In the genomic region with DNA sequence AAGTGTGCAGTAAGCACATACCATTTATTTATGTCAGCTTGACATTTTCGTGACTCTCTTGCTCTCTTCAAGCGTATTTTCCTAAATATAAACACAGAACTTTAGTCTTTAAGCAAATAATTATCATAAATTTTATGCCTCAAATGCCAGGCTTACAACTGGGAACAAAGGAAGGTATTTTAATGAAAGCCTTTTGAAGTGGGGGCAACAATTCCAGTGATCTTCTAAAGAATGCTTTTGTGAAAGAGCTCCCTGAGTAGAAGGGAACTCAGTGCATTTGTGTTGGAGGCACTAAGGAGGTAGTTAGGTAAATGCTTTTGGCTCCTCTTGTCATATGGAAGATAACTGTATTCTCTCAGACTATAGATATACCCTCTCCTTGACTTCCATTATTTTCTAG, we compare ENCODE assay signal across 2 cellular contexts.
TF ChIP-seq lines count a peak whose summit lies in the region.

No MANE protein-coding gene starts in this region.

TF ChIP-seq in GM23338, 12 proteins besides CTCF, POLR2A, EP300 and RAD21:
- no peak for TF ChIP-seq CREB1 (CRISPR knock-in tag; IDR thresholded peaks at IDR 0.05; ENCODE audit: low read depth)
- no peak for TF ChIP-seq EZH2phosphoT487 (IDR thresholded peaks at IDR 0.05; ENCODE audit: unreplicated experiment)
- TF ChIP-seq STAT1 (IDR thresholded peaks at IDR 0.05; ENCODE audit: unreplicated experiment), result no peak
- no peak for TF ChIP-seq NANOG (IDR thresholded peaks at IDR 0.05; ENCODE audit: borderline replicate concordance)
- TF ChIP-seq POLR2AphosphoS5 (IDR thresholded peaks at IDR 0.05; ENCODE audit: low read depth), result no peak
- TF ChIP-seq, protein P1, sequence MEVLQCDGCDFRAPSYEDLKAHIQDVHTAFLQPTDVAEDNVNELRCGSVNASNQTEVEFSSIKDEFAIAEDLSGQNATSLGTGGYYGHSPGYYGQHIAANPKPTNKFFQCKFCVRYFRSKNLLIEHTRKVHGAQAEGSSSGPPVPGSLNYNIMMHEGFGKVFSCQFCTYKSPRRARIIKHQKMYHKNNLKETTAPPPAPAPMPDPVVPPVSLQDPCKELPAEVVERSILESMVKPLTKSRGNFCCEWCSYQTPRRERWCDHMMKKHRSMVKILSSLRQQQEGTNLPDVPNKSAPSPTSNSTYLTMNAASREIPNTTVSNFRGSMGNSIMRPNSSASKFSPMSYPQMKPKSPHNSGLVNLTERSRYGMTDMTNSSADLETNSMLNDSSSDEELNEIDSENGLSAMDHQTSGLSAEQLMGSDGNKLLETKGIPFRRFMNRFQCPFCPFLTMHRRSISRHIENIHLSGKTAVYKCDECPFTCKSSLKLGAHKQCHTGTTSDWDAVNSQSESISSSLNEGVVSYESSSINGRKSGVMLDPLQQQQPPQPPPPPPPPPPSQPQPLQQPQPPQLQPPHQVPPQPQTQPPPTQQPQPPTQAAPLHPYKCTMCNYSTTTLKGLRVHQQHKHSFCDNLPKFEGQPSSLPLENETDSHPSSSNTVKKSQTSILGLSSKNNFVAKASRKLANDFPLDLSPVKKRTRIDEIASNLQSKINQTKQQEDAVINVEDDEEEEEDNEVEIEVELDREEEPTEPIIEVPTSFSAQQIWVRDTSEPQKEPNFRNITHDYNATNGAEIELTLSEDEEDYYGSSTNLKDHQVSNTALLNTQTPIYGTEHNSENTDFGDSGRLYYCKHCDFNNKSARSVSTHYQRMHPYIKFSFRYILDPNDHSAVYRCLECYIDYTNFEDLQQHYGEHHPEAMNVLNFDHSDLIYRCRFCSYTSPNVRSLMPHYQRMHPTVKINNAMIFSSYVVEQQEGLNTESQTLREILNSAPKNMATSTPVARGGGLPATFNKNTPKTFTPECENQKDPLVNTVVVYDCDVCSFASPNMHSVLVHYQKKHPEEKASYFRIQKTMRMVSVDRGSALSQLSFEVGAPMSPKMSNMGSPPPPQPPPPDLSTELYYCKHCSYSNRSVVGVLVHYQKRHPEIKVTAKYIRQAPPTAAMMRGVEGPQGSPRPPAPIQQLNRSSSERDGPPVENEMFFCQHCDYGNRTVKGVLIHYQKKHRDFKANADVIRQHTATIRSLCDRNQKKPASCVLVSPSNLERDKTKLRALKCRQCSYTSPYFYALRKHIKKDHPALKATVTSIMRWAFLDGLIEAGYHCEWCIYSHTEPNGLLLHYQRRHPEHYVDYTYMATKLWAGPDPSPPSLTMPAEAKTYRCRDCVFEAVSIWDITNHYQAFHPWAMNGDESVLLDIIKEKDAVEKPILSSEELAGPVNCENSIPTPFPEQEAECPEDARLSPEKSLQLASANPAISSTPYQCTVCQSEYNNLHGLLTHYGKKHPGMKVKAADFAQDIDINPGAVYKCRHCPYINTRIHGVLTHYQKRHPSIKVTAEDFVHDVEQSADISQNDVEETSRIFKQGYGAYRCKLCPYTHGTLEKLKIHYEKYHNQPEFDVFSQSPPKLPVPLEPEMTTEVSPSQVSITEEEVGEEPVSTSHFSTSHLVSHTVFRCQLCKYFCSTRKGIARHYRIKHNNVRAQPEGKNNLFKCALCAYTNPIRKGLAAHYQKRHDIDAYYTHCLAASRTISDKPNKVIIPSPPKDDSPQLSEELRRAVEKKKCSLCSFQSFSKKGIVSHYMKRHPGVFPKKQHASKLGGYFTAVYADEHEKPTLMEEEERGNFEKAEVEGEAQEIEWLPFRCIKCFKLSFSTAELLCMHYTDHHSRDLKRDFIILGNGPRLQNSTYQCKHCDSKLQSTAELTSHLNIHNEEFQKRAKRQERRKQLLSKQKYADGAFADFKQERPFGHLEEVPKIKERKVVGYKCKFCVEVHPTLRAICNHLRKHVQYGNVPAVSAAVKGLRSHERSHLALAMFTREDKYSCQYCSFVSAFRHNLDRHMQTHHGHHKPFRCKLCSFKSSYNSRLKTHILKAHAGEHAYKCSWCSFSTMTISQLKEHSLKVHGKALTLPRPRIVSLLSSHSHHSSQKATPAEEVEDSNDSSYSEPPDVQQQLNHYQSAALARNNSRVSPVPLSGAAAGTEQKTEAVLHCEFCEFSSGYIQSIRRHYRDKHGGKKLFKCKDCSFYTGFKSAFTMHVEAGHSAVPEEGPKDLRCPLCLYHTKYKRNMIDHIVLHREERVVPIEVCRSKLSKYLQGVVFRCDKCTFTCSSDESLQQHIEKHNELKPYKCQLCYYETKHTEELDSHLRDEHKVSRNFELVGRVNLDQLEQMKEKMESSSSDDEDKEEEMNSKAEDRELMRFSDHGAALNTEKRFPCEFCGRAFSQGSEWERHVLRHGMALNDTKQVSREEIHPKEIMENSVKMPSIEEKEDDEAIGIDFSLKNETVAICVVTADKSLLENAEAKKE (CRISPR knock-in tag; IDR thresholded peaks at IDR 0.05), result no peak
- TF ChIP-seq, protein P2, sequence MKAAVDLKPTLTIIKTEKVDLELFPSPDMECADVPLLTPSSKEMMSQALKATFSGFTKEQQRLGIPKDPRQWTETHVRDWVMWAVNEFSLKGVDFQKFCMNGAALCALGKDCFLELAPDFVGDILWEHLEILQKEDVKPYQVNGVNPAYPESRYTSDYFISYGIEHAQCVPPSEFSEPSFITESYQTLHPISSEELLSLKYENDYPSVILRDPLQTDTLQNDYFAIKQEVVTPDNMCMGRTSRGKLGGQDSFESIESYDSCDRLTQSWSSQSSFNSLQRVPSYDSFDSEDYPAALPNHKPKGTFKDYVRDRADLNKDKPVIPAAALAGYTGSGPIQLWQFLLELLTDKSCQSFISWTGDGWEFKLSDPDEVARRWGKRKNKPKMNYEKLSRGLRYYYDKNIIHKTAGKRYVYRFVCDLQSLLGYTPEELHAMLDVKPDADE (IDR thresholded peaks at IDR 0.05), result no peak
TF ChIP-seq in GM23338: peak in this region for 0.

TF ChIP-seq in H1, 55 proteins besides CTCF, POLR2A, EP300 and RAD21 (continues in another document):
- TF ChIP-seq TCF12 (IDR thresholded peaks at IDR 0.05; ENCODE audit: low read depth, low read length) (no peak), CTBP2 (IDR thresholded peaks at IDR 0.05; ENCODE audit: borderline replicate concordance, insufficient read depth, insufficient read length, low read length) (no peak), HDAC2 (IDR thresholded peaks at IDR 0.05; ENCODE audit: borderline replicate concordance in 1 of 2, low read depth in 2 of 2, low read length in 2 of 2) (peak in 1 of 2 experiments; percentile 47; a peak in 1 of 4 replicates), NANOG (IDR thresholded peaks at IDR 0.05; ENCODE audit: insufficient read depth, low read depth, low read length, poor library complexity, severe bottlenecking) (peak; percentile 44), KDM5A (IDR thresholded peaks at IDR 0.05; ENCODE audit: low read length) (no peak), RXRA (IDR thresholded peaks at IDR 0.05; ENCODE audit: insufficient read depth, low read depth, low read length) (no peak), TAF1 (IDR thresholded peaks at IDR 0.05; ENCODE audit: low read depth, low read length) (no peak), KDM1A (IDR thresholded peaks at IDR 0.05; ENCODE audit: borderline replicate concordance, low read length) (no peak), CHD1 (IDR thresholded peaks at IDR 0.05; ENCODE audit: low read depth, low read length) (no peak), GTF2F1 (IDR thresholded peaks at IDR 0.05; ENCODE audit: borderline replicate concordance, low read depth, low read length) (no peak), HDAC6 (IDR thresholded peaks at IDR 0.05; ENCODE audit: low read depth, low read length) (no peak), GABPA (IDR thresholded peaks at IDR 0.05; ENCODE audit: borderline replicate concordance, insufficient read depth, low read length) (no peak), TBP (IDR thresholded peaks at IDR 0.05; ENCODE audit: low read depth, low read length) (no peak), ASH2L (IDR thresholded peaks at IDR 0.05; ENCODE audit: low read length) (no peak), CBX5 (IDR thresholded peaks at IDR 0.05; ENCODE audit: low read depth, low read length) (no peak), SIX5 (IDR thresholded peaks at IDR 0.05; ENCODE audit: low read depth, low read length) (no peak), EZH2 (IDR thresholded peaks at IDR 0.05; ENCODE audit: low read depth, low read length, severe bottlenecking) (no peak), PHF8 (conservative IDR thresholded peaks at IDR 0.05; ENCODE audit: low read depth, low read length) (no peak), CHD2 (IDR thresholded peaks at IDR 0.05; ENCODE audit: low read length) (no peak), KDM4A (IDR thresholded peaks at IDR 0.05; ENCODE audit: low read depth, low read length, severe bottlenecking) (no peak), TEAD4 (IDR thresholded peaks at IDR 0.05; ENCODE audit: low read depth, low read length) (peak; percentile 84), SP4 (IDR thresholded peaks at IDR 0.05; ENCODE audit: low read length) (no peak), BRCA1 (IDR thresholded peaks at IDR 0.05; ENCODE audit: low read depth, low read length) (no peak), JUND (IDR thresholded peaks at IDR 0.05; ENCODE audit: low read length) (no peak)
- TF ChIP-seq, protein P3, sequence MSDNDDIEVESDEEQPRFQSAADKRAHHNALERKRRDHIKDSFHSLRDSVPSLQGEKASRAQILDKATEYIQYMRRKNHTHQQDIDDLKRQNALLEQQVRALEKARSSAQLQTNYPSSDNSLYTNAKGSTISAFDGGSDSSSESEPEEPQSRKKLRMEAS (IDR thresholded peaks at IDR 0.05), result no peak
- TF ChIP-seq, protein P4, sequence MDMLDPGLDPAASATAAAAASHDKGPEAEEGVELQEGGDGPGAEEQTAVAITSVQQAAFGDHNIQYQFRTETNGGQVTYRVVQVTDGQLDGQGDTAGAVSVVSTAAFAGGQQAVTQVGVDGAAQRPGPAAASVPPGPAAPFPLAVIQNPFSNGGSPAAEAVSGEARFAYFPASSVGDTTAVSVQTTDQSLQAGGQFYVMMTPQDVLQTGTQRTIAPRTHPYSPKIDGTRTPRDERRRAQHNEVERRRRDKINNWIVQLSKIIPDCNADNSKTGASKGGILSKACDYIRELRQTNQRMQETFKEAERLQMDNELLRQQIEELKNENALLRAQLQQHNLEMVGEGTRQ (IDR thresholded peaks at IDR 0.05; ENCODE audit: low read length), result no peak
- TF ChIP-seq, protein P5, sequence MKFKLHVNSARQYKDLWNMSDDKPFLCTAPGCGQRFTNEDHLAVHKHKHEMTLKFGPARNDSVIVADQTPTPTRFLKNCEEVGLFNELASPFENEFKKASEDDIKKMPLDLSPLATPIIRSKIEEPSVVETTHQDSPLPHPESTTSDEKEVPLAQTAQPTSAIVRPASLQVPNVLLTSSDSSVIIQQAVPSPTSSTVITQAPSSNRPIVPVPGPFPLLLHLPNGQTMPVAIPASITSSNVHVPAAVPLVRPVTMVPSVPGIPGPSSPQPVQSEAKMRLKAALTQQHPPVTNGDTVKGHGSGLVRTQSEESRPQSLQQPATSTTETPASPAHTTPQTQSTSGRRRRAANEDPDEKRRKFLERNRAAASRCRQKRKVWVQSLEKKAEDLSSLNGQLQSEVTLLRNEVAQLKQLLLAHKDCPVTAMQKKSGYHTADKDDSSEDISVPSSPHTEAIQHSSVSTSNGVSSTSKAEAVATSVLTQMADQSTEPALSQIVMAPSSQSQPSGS (IDR thresholded peaks at IDR 0.05; ENCODE audit: low read length), result no peak
